ENCODE assay signal across 5 cellular contexts in genomic region chr16:65789546-65789945, GRCh38.
"Had no signal": no experiment of that assay in that cellular context is flagged by ENCODE, and none has a peak within 500 bp of the region (broad histone marks: within the 10 kb centered on the region; RNA-seq: fewer than 3 reads in every experiment).

No MANE protein-coding gene starts in this region.

- H3K9me3 Mint-ChIP-seq: GM23338, H9 had no signal

- DNase-seq: H9, HCEC 1CT, IMR-90 had no signal

- H3K4me3 ChIP-seq: GM23338, K562 had no signal

- H3K4me3 Mint-ChIP-seq: GM23338, H9 had no signal

- H3K27ac Mint-ChIP-seq: GM23338, H9 had no signal
